Comparison of ENCODE assay signal across 8 cellular contexts in genomic region chr9:34701769-34702736, GRCh38. TPM values are rescaled to one million over a fixed set of nuclear protein-coding genes. Genes with fewer than 3 reads are reported as not detected.
DNase-seq lines count a peak whose midpoint lies in the region; ATAC-seq lines count a peak whose summit lies in the region.

No MANE protein-coding gene starts in this region.

- H3K27me3 Mint-ChIP-seq in dendritic cell treated with granulocyte-macrophage colony-stimulating factor and Interleukin-4, amounts not matched to agents 40 ng/mL and 50 ng/mL, for 4 days = peaks cover 21% of the 10 kb centered on the region

- no peak overlapping the region for H3K27ac Mint-ChIP-seq in dendritic cell treated with granulocyte-macrophage colony-stimulating factor and Interleukin-4, amounts not matched to agents 40 ng/mL and 50 ng/mL, for 4 days

- peak overlapping the region; percentile 56 for H3K4me3 Mint-ChIP-seq in dendritic cell treated with granulocyte-macrophage colony-stimulating factor and Interleukin-4, amounts not matched to agents 40 ng/mL and 50 ng/mL, for 4 days

- H3K4me1 Mint-ChIP-seq in dendritic cell treated with granulocyte-macrophage colony-stimulating factor and Interleukin-4, amounts not matched to agents 40 ng/mL and 50 ng/mL, for 4 days (ENCODE audit: low read depth) = peaks cover 6% of the 10 kb centered on the region

- intact Hi-C loops in dendritic cell treated with granulocyte-macrophage colony-stimulating factor and Interleukin-4, amounts not matched to agents 40 ng/mL and 50 ng/mL, for 4 days (cut with micrococcal nuclease) = loop anchor here (1.0 kb wide), 1 partner anchor 27 kb away; no protein-coding TSS in a partner anchor

- H3K36me3 Mint-ChIP-seq in dendritic cell treated with granulocyte-macrophage colony-stimulating factor and Interleukin-4, amounts not matched to agents 40 ng/mL and 50 ng/mL, for 4 days (ENCODE audit: low read depth) = no peaks in the 10 kb centered on the region

- ATAC-seq in HG02973 (IDR thresholded peaks at IDR 0.05; ENCODE audit: unreplicated experiment) (peak; percentile 54), left lobe of liver (peak; percentile 95), GM18517 (IDR thresholded peaks at IDR 0.05; ENCODE audit: unreplicated experiment) (no peak)

- no peaks in the 10 kb centered on the region for H3K9me3 Mint-ChIP-seq in dendritic cell treated with granulocyte-macrophage colony-stimulating factor and Interleukin-4, amounts not matched to agents 40 ng/mL and 50 ng/mL, for 4 days

- DNase-seq in GDM1 (lab: John Stamatoyannopoulos, UW) (peak; percentile 58), NCI-H446 treated with DMSO at 0.1 percent for 48 hours (lab: John Stamatoyannopoulos, UW) (peak; percentile 44), left lobe of liver (ENCODE audit: low spot score) (peak; percentile 86)
- peak; percentile 64 to 78 for DNase-seq in activated CD4-positive, alpha-beta T cell treated with anti-CD3 and anti-CD28 coated beads, Interleukin-2, amount 50 U/mL, for 24 hours (ENCODE audit: low read depth in 1 of 2, low spot score in 1 of 2)
- DNase-seq in stimulated activated CD4-positive, alpha-beta T cell treated with anti-CD3 and anti-CD28 coated beads, Interleukin-1b, Interleukin-23, amount 100 ng/mL, for 4 hours (ENCODE audit: low read depth in 2 of 2) = peak; percentile 77 to 83

RNA-seq across cellular contexts. Expression of gene CCL21, which starts 7.9 kb away (rescaled TPM):
- total RNA-seq in left lobe of liver = 1.7 TPM

RNA-seq across cellular contexts. Expression of gene CCL19, which starts 11.0 kb away (rescaled TPM):
- total RNA-seq in left lobe of liver = 0.63 TPM

RNA-seq across cellular contexts. Expression of gene CCL27, which starts 39.6 kb away (rescaled TPM):
- not detected for total RNA-seq in left lobe of liver

RNA-seq across cellular contexts. Expression of gene IL11RA, which starts 50.1 kb away (rescaled TPM):
- 26.5 TPM for total RNA-seq in left lobe of liver

RNA-seq across cellular contexts. Expression of gene GALT, which starts 55.6 kb away (rescaled TPM):
- 123 TPM for total RNA-seq in left lobe of liver
